In genomic region chr1:214338212-214338611, GRCh38 we compare ENCODE assay signal across 16 cellular contexts. TPM values are rescaled to one million over a fixed set of nuclear protein-coding genes. Genes with fewer than 3 reads are reported as not detected.
A peak's percentile ranks its signal among the peaks of the same experiment; 100 is the strongest.
DNase-seq lines count a peak whose midpoint lies in the region; ATAC-seq and TF ChIP-seq lines count a peak whose summit lies in the region.
"Had no signal": no experiment of that assay in that cellular context is flagged by ENCODE, and none has a peak within 500 bp of the region (broad histone marks: within the 10 kb centered on the region; RNA-seq: fewer than 3 reads in every experiment).

No MANE protein-coding gene starts in this region.

- H3K4me3 ChIP-seq in heart left ventricle: no peak overlapping the region
- H3K4me3 ChIP-seq in right cardiac atrium (ENCODE audit: low read length): no peak overlapping the region
- no peak overlapping the region for H3K4me3 ChIP-seq in muscle layer of duodenum (ENCODE audit: low read depth in 1 of 2, low read length in 2 of 2)
- H3K4me3 ChIP-seq in suprapubic skin: no peak overlapping the region
- H3K4me3 ChIP-seq: MG63 had no signal

- TF ChIP-seq POLR2A in heart left ventricle (IDR thresholded peaks at IDR 0.05) (no peak), suprapubic skin (IDR thresholded peaks at IDR 0.05) (no peak)

- H3K27ac ChIP-seq in heart left ventricle (peak overlapping the region in 11 of 12 donors; percentile 52 to 84 (median 75)), right cardiac atrium (ENCODE audit: low read length) (no peak overlapping the region), muscle layer of duodenum (ENCODE audit: low read length) (peak overlapping the region; percentile 10), suprapubic skin (peak overlapping the region; percentile 53)
- H3K27ac ChIP-seq: KMS-11 had no signal

- H3K4me1 ChIP-seq in heart left ventricle: peaks cover 0 to 36% (median 12%) of the 10 kb centered on the region in 12 donors
- H3K4me1 ChIP-seq in right cardiac atrium (ENCODE audit: control insufficient read depth, insufficient read depth, low read length): peaks cover 3% of the 10 kb centered on the region
- H3K4me1 ChIP-seq in muscle layer of duodenum (ENCODE audit: control insufficient read depth in 1 of 2, insufficient read depth in 2 of 2, low read length in 2 of 2): peaks cover 0 to 15% of the 10 kb centered on the region in 2 donors
- H3K4me1 ChIP-seq in suprapubic skin: peaks cover 19% of the 10 kb centered on the region

- intact Hi-C loops in heart left ventricle (cut with DNase I): loop anchor here in 5 of 10 donors (5.0 to 10.0 kb wide), 3 partner anchors 34 to 1187 kb away; partner anchors contain the start of gene PTPN14 (in 3 of the 5)
- intact Hi-C loops in right cardiac atrium (cut with DNase I): loop anchor here in 1 of 4 donors (10.0 kb wide), 1 partner anchor 247 kb away; no protein-coding TSS in a partner anchor

- TF ChIP-seq CTCF in heart left ventricle (IDR thresholded peaks at IDR 0.05) (no peak), suprapubic skin (IDR thresholded peaks at IDR 0.05) (no peak)

- peaks cover 0 to 41% (median 17%) of the 10 kb centered on the region in 9 donors for H3K36me3 ChIP-seq in heart left ventricle
- H3K36me3 ChIP-seq in muscle layer of duodenum (ENCODE audit: control insufficient read depth in 1 of 2, insufficient read depth in 2 of 2, low read length in 2 of 2): peaks cover 0 to 3% of the 10 kb centered on the region in 2 donors
- no peaks in the 10 kb centered on the region for H3K36me3 ChIP-seq in suprapubic skin

- no peak for DNase-seq in heart left ventricle
- DNase-seq in right cardiac atrium: no peak
- peak; percentile 49 for DNase-seq in dermis blood vessel endothelial cell
- DNase-seq in suprapubic skin (ENCODE audit: low spot score in 2 of 2): no peak
- no peak for DNase-seq in activated CD4-positive, alpha-beta T cell treated with anti-CD3 and anti-CD28 coated beads for 1 hour
- DNase-seq: C1 segment of cervical spinal cord, MG63, NCI-H1105, NCI-H1930, NCI-H2171, NCI-H446 treated with DMSO at 0.1 percent for 48 hours, NCI-H774 had no signal

- WGBS in heart left ventricle, 4 donors: 31 to 41% (median 37%) methylated on average over 4 of the region's 4 CpGs
- WGBS in right cardiac atrium: 43% methylated on average over 4 of the region's 4 CpGs
- WGBS in suprapubic skin: 65% methylated on average over 4 of the region's 4 CpGs

- H3K27me3 ChIP-seq in heart left ventricle (no peaks in the 10 kb centered on the region), right cardiac atrium (ENCODE audit: control insufficient read depth, insufficient read depth) (no peaks in the 10 kb centered on the region), muscle layer of duodenum (ENCODE audit: low read depth, low read length) (no peaks in the 10 kb centered on the region), suprapubic skin (no peaks in the 10 kb centered on the region)
- H3K27me3 ChIP-seq: MG63 had no signal

- TF ChIP-seq EP300 in suprapubic skin (IDR thresholded peaks at IDR 0.05): no peak

- H3K9me3 ChIP-seq in heart left ventricle (no peaks in the 10 kb centered on the region), right cardiac atrium (ENCODE audit: control insufficient read depth, low read length) (no peaks in the 10 kb centered on the region), muscle layer of duodenum (ENCODE audit: control insufficient read depth in 1 of 2, low read length in 2 of 2) (no peaks in the 10 kb centered on the region), suprapubic skin (no peaks in the 10 kb centered on the region)
- H3K9me3 ChIP-seq: MG63 had no signal

- peak in 3 of 4 donors; percentile 70 to 76 (median 73) for ATAC-seq in heart left ventricle
- ATAC-seq in right cardiac atrium: no peak
- no peak for ATAC-seq in HG03460 (IDR thresholded peaks at IDR 0.05; ENCODE audit: unreplicated experiment)
- ATAC-seq in HG03025 (IDR thresholded peaks at IDR 0.05; ENCODE audit: low FRiP score, unreplicated experiment): no peak

RNA-seq across cellular contexts. Expression of gene SMYD2, which starts 57.3 kb away (rescaled TPM):
- 100 to 1,000 TPM; 204 to 406 (median 342) TPM for total RNA-seq in heart left ventricle
- 100 to 1,000 TPM; 157 to 194 TPM for polyA plus RNA-seq in heart left ventricle
- total RNA-seq in right cardiac atrium: 10 to 100 TPM in 3 of 4 donors, 1 to 10 TPM in 1; 8.8 to 26.5 (median 17.6) TPM
- polyA plus RNA-seq in right cardiac atrium: 34.6 TPM
- 160 and 174 TPM in 2 replicates for total RNA-seq in dermis blood vessel endothelial cell
- 10 to 100 TPM; 25.3 to 30.7 (median 27.8) TPM for total RNA-seq in suprapubic skin

Comparison
In these comparisons a context has a peak if more than half of its experiments do, and no peak if none do; other contexts are left out.
1. ATAC-seq: peak in heart left ventricle (3 of 4); none in right cardiac atrium (0 of 2), HG03460 (single experiment) and HG03025 (single experiment).